In genomic region chr9:77014597-77015263, GRCh38 we compare ENCODE assay signal across 10 cellular contexts. TPM values are rescaled to one million over a fixed set of nuclear protein-coding genes. Genes with fewer than 3 reads are reported as not detected.
A peak's percentile ranks its signal among the peaks of the same experiment; 100 is the strongest.
DNase-seq lines count a peak whose midpoint lies in the region; ATAC-seq, FAIRE-seq and TF ChIP-seq lines count a peak whose summit lies in the region.
"Had no signal": no experiment of that assay in that cellular context is flagged by ENCODE, and none has a peak within 500 bp of the region (broad histone marks: within the 10 kb centered on the region; RNA-seq: fewer than 3 reads in every experiment).

No MANE protein-coding gene starts in this region.

- intact Hi-C loops in activated CD8-positive, alpha-beta T cell treated with anti-CD3 and anti-CD28 coated beads for 36 hours (cut with micrococcal nuclease) = no loop called here

- TF ChIP-seq EP300 in A549 (IDR thresholded peaks at IDR 0.05) = no peak

- no peak for FAIRE-seq in A549 (lab: Jason Lieb, UNC)

- no peaks in the 10 kb centered on the region for H3K9me3 ChIP-seq in A549
- H3K9me3 ChIP-seq in iPS-18a (ENCODE audit: control insufficient read depth, low read depth, low read length) = no peaks in the 10 kb centered on the region
- H3K9me3 ChIP-seq: heart left ventricle had no signal

- peak; percentile 13 to 27; a peak in 1 of 5 replicates for TF ChIP-seq RAD21 in A549 (conservative IDR thresholded peaks at IDR 0.05 in 1 of 2, IDR thresholded peaks at IDR 0.05 in 1 of 2)

- DNase-seq in A549 (ENCODE audit: low read depth in 1 of 2, low spot score in 1 of 2) (no peak), D341Med (ENCODE audit: low spot score) (peak; percentile 45), GOT3 (lab: John Stamatoyannopoulos, UW) (no peak), NCI-H524 treated with DMSO at 0.1 percent for 48 hours (lab: John Stamatoyannopoulos, UW) (no peak)
- DNase-seq in activated CD8-positive, alpha-beta T cell treated with anti-CD3 and anti-CD28 coated beads for 36 hours = no peak
- no peak for DNase-seq in stimulated activated CD4-positive, alpha-beta T cell treated with anti-CD3 and anti-CD28 coated beads, Interleukin-4, amount 100 ng/mL, for 4 hours
- DNase-seq in naive thymus-derived CD8-positive, alpha-beta T cell = no peak
- DNase-seq: heart left ventricle, Kasumi-1 had no signal

- peaks cover 7% of the 10 kb centered on the region for H3K4me1 Mint-ChIP-seq in activated CD8-positive, alpha-beta T cell treated with anti-CD3 and anti-CD28 coated beads for 36 hours (ENCODE audit: low read depth)
- peaks cover 15 to 40% (median 27%) of the 10 kb centered on the region in 4 donors for H3K4me1 Mint-ChIP-seq in naive thymus-derived CD8-positive, alpha-beta T cell

- CTCF ChIA-PET in A549 (lab: Yijun Ruan, JAX) = interaction anchor here (0.6 to 3.9 kb wide), 13 partner anchors 10 to 203 kb away, joined by 3 to 22 read pairs (median 4); no protein-coding TSS in a partner anchor
- CTCF ChIA-PET in activated CD8-positive, alpha-beta T cell treated with anti-CD3 and anti-CD28 coated beads for 36 hours (lab: Charles Lee) = interaction anchor here (0.8 to 1.5 kb wide), 2 partner anchors 9 to 279 kb away, joined by 3 to 4 read pairs; no protein-coding TSS in a partner anchor

- peaks cover 35% of the 10 kb centered on the region; the same call in 2 of the 3 replicates for H3K4me1 ChIP-seq in A549
- peaks cover 48% of the 10 kb centered on the region for H3K4me1 ChIP-seq in iPS-18a (ENCODE audit: control insufficient read depth, low read depth, low read length)

- no peak; the same call in 2 of the 3 replicates for TF ChIP-seq CTCF in A549 (IDR thresholded peaks at IDR 0.05)
- TF ChIP-seq CTCF in activated CD8-positive, alpha-beta T cell treated with anti-CD3 and anti-CD28 coated beads for 36 hours (IDR thresholded peaks at IDR 0.05) = peak; percentile 24

- peaks cover 82% of the 10 kb centered on the region for H3K27me3 Mint-ChIP-seq in activated CD8-positive, alpha-beta T cell treated with anti-CD3 and anti-CD28 coated beads for 36 hours
- peaks cover 42 to 76% (median 69%) of the 10 kb centered on the region in 5 donors for H3K27me3 Mint-ChIP-seq in naive thymus-derived CD8-positive, alpha-beta T cell

- peaks cover 99% of the 10 kb centered on the region for H3K27me3 ChIP-seq in iPS-18a (ENCODE audit: control insufficient read depth, insufficient read depth, low read length)

- 7% methylated on average over 28 of the region's 38 CpGs for WGBS in A549 (ENCODE audit: missing lambda C conversion rate)

- H3K4me2 ChIP-seq in A549 = peak overlapping the region; percentile 73

- TF ChIP-seq POLR2A in A549 (IDR thresholded peaks at IDR 0.05; ENCODE audit: low read length) = no peak

- POLR2A ChIA-PET in A549 (lab: Yijun Ruan, JAX) = no interaction called here
- POLR2A ChIA-PET in activated CD8-positive, alpha-beta T cell treated with anti-CD3 and anti-CD28 coated beads for 36 hours (lab: Charles Lee) = interaction anchor here (1.4 kb wide), 1 partner anchor 107 kb away, joined by 3 read pairs; no protein-coding TSS in a partner anchor
- POLR2A ChIA-PET in naive thymus-derived CD8-positive, alpha-beta T cell (lab: Charles Lee) = no interaction called here

- ATAC-seq in A549 = peak in 1 of 2 experiments; percentile 3; a peak in 1 of 6 replicates
- no peak for ATAC-seq in activated CD8-positive, alpha-beta T cell treated with anti-CD3 and anti-CD28 coated beads for 36 hours
- ATAC-seq in naive thymus-derived CD8-positive, alpha-beta T cell = no peak
- ATAC-seq: heart left ventricle had no signal

- no peak overlapping the region for H3K4me3 Mint-ChIP-seq in activated CD8-positive, alpha-beta T cell treated with anti-CD3 and anti-CD28 coated beads for 36 hours
- H3K4me3 Mint-ChIP-seq in naive thymus-derived CD8-positive, alpha-beta T cell = no peak overlapping the region

- H3K27ac ChIP-seq in A549 (no peak overlapping the region), iPS-18a (ENCODE audit: low read length) (no peak overlapping the region)
- H3K27ac ChIP-seq: heart left ventricle had no signal

- H3K9me3 Mint-ChIP-seq in activated CD8-positive, alpha-beta T cell treated with anti-CD3 and anti-CD28 coated beads for 36 hours = no peaks in the 10 kb centered on the region
- no peaks in the 10 kb centered on the region for H3K9me3 Mint-ChIP-seq in naive thymus-derived CD8-positive, alpha-beta T cell

- H3K27ac Mint-ChIP-seq in activated CD8-positive, alpha-beta T cell treated with anti-CD3 and anti-CD28 coated beads for 36 hours = no peak overlapping the region
- no peak overlapping the region for H3K27ac Mint-ChIP-seq in naive thymus-derived CD8-positive, alpha-beta T cell

- no peaks in the 10 kb centered on the region for H3K36me3 Mint-ChIP-seq in activated CD8-positive, alpha-beta T cell treated with anti-CD3 and anti-CD28 coated beads for 36 hours (ENCODE audit: low read depth)
- no peaks in the 10 kb centered on the region for H3K36me3 Mint-ChIP-seq in naive thymus-derived CD8-positive, alpha-beta T cell

- peak overlapping the region; percentile 27; the same call in 1 of the 3 replicates for H3K4me3 ChIP-seq in A549
- peak overlapping the region; percentile 46 for H3K4me3 ChIP-seq in iPS-18a (ENCODE audit: low read length)
- H3K4me3 ChIP-seq: heart left ventricle had no signal

- H3K9ac ChIP-seq in iPS-18a (ENCODE audit: low read length) = no peak overlapping the region

- H3K36me3 ChIP-seq in iPS-18a (ENCODE audit: control insufficient read depth, low read depth, low read length) = no peaks in the 10 kb centered on the region
- H3K36me3 ChIP-seq: heart left ventricle had no signal

TF ChIP-seq in A549, 52 proteins besides CTCF, POLR2A, EP300 and RAD21 (continues in another document):
- TF ChIP-seq CBX2 (IDR thresholded peaks at IDR 0.05; ENCODE audit: borderline replicate concordance, low read depth) (no peak), RCOR1 (IDR thresholded peaks at IDR 0.05; ENCODE audit: low read depth, low read length) (no peak), CEBPB (IDR thresholded peaks at IDR 0.05) (no peak), CHD4 (IDR thresholded peaks at IDR 0.05; ENCODE audit: borderline replicate concordance) (no peak), MAX (IDR thresholded peaks at IDR 0.05) (no peak), NR3C1 (IDR thresholded peaks at IDR 0.05) (no peak), PBX3 (IDR thresholded peaks at IDR 0.05) (no peak), GATA3 (IDR thresholded peaks at IDR 0.05; ENCODE audit: borderline replicate concordance) (no peak), ATOH8 (CRISPR knock-in tag; IDR thresholded peaks at IDR 0.05; ENCODE audit: low read depth) (no peak), ZSCAN20 (CRISPR knock-in tag; IDR thresholded peaks at IDR 0.05) (no peak), HEYL (CRISPR knock-in tag; IDR thresholded peaks at IDR 0.05) (no peak), ESRRA (IDR thresholded peaks at IDR 0.05; ENCODE audit: borderline replicate concordance, low read length) (no peak)

RNA-seq across cellular contexts. Expression of gene FOXB2, which starts 4.7 kb away (rescaled TPM):
- polyA plus RNA-seq in A549 (2011; rRNA removed) (not detected in 2 replicates), A549 (2017; fragmentation: RNase III; extraction: RNeasy Plus Mini Kit Qiagen cat#74134 plus additional on column Dnase treatment) (not detected in 3 replicates)
- not detected in 2 replicates for polyA plus RNA-seq in A549 (2012; cell fraction: cytosol; rRNA removed)
- polyA plus RNA-seq in A549 (2012; cell fraction: nucleus; rRNA removed) = not detected in 2 replicates
- not detected in 2 replicates for polyA minus RNA-seq in A549 (2011; rRNA and poly(A)+ RNA removed)
- not detected for total RNA-seq in activated CD8-positive, alpha-beta T cell treated with anti-CD3 and anti-CD28 coated beads for 36 hours
- total RNA-seq in naive thymus-derived CD8-positive, alpha-beta T cell = not detected
- polyA plus RNA-seq in naive thymus-derived CD8-positive, alpha-beta T cell = not detected
- total RNA-seq: heart left ventricle had no signal
- polyA plus RNA-seq: heart left ventricle had no signal
